In genomic region chr3:16060358-16060852, GRCh38 we compare ENCODE assay signal across 8 cellular contexts.
DNase-seq lines count a peak whose midpoint lies in the region; ATAC-seq and TF ChIP-seq lines count a peak whose summit lies in the region.

No MANE protein-coding gene starts in this region.

- H3K36me3 ChIP-seq in adipocyte (ENCODE audit: control insufficient read depth, insufficient read depth, low read length, severe bottlenecking) (no peaks in the 10 kb centered on the region), heart right ventricle (no peaks in the 10 kb centered on the region)

- ATAC-seq in heart right ventricle (peak in 6 of 8 donors; percentile 57 to 87 (median 80)), HG03280 (IDR thresholded peaks at IDR 0.05; ENCODE audit: unreplicated experiment) (no peak)

- H3K9ac ChIP-seq in adipocyte (ENCODE audit: low read length), result peak overlapping the region; percentile 88

- H3K27ac ChIP-seq in heart right ventricle, result peak overlapping the region in 7 of 10 donors; percentile 45 to 79 (median 69)

- no peaks in the 10 kb centered on the region for H3K9me3 ChIP-seq in adipocyte (ENCODE audit: control insufficient read depth, low read length)
- H3K9me3 ChIP-seq in heart right ventricle, result no peaks in the 10 kb centered on the region

- H3K4me3 ChIP-seq in adipocyte (ENCODE audit: low read length) (peak overlapping the region; percentile 34), heart right ventricle (no peak overlapping the region), retinal pigment epithelial cell (ENCODE audit: low read length) (no peak overlapping the region)

- TF ChIP-seq CTCF in heart right ventricle (IDR thresholded peaks at IDR 0.05) (peak in 2 of 9 donors; percentile 13 to 17), retinal pigment epithelial cell (conservative IDR thresholded peaks at IDR 0.05; ENCODE audit: low read depth, low read length) (peak; percentile 6)

- peak; percentile 100 for DNase-seq in GM04503 (ENCODE audit: low read depth)
- peak; percentile 96 for DNase-seq in adipocyte (ENCODE audit: low read depth)
- DNase-seq in heart right ventricle, result no peak
- peak; percentile 81 for DNase-seq in retinal pigment epithelial cell (ENCODE audit: low read depth)
- no peak for DNase-seq in NCI-H748 treated with DMSO at 0.1 percent for 48 hours (lab: John Stamatoyannopoulos, UW)
- DNase-seq in activated CD4-positive, alpha-beta T cell treated with anti-CD3 and anti-CD28 coated beads for 48 hours, result no peak
- DNase-seq in SHP77 treated with DMSO at 0.1 percent for 48 hours (lab: John Stamatoyannopoulos, UW), result no peak

- WGBS in heart right ventricle, 2 donors, result 32 to 46% methylated on average over 4 of the region's 4 CpGs

- no peaks in the 10 kb centered on the region for H3K27me3 ChIP-seq in adipocyte (replicated peaks; ENCODE audit: control insufficient read depth, insufficient read depth, low read length)
- no peaks in the 10 kb centered on the region for H3K27me3 ChIP-seq in heart right ventricle

- H3K4me1 ChIP-seq in adipocyte (ENCODE audit: control insufficient read depth, insufficient read depth, low read length) (peaks cover 63% of the 10 kb centered on the region), heart right ventricle (peaks cover 0 to 47% (median 31%) of the 10 kb centered on the region in 9 donors)

- intact Hi-C loops in heart right ventricle (cut with DNase I), result loop anchor here in 2 of 10 donors (5.0 kb wide), 3 partner anchors 42 to 428 kb away; no protein-coding TSS in a partner anchor

Comparison
In these comparisons a context has a peak if more than half of its experiments do, and no peak if none do; other contexts are left out.
1. DNase-seq: peak in GM04503 (single experiment), adipocyte (single experiment) and retinal pigment epithelial cell (single experiment); none in heart right ventricle (0 of 2), NCI-H748 treated with DMSO at 0.1 percent for 48 hours (single experiment), activated CD4-positive, alpha-beta T cell treated with anti-CD3 and anti-CD28 coated beads for 48 hours (single experiment) and SHP77 treated with DMSO at 0.1 percent for 48 hours (single experiment).